8 cellular contexts compared by ENCODE assay signal in the genomic region with DNA sequence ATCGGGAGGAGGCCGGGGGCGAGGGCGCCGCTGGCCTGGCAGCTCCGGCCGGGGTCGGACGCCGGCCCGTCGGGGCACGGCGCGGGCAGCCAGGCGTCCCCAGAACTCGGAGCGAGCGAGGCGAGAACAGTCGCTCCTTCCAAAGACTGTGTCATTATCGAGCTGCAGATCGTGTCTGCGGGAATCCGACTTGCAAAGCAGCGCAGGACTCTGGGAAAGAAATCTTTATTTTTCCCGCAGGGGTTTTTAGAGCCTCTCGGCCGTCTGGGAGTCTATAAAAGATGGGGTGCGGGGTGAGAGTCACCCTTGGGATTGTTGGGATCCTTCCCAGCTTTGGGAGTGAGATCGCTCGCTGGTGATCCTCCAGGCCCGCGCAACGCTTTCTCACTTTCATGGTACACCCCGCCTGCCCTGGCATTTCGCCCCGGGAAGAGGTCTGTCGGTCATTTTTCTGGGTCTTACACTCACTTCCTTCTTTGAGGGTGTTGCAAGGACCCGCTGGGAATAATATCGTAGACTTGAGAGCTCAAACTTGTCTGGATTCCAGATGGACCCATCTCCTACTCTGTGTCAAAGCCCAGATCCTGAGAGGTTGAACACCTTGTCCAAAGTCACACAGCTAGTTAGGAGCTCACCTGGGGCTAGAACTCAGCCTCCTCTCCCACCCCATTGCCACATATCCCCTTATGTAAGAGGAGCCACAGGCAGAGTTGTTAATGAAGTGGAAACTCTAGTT. TPM values are rescaled to one million over a fixed set of nuclear protein-coding genes. Genes with fewer than 3 reads are reported as not detected.
DNase-seq lines count a peak whose midpoint lies in the region; TF ChIP-seq lines count a peak whose summit lies in the region.

No MANE protein-coding gene starts in this region.

- peak overlapping the region; percentile 50 for H3K4me3 ChIP-seq in endocrine pancreas (ENCODE audit: control insufficient read depth, insufficient read depth, low read length)
- H3K4me3 ChIP-seq in mesodermal cell (ENCODE audit: extremely low read depth, insufficient read depth, low read length, poor library complexity, severe bottlenecking), result peak overlapping the region; percentile 94
- peak overlapping the region; percentile 75 to 92 (median 79) for H3K4me3 ChIP-seq in transverse colon

- in situ Hi-C loops in transverse colon (cut with MboI; ENCODE audit: low pct_ligation_motif_present in 1 of 4, low pct_unique_long_range_greater_than_20kb in 1 of 4, low sequenced_read_pairs in 3 of 4), result no loop called here

- H3K4me1 ChIP-seq in endocrine pancreas (ENCODE audit: control insufficient read depth, insufficient read depth, low read length) (peaks cover 11% of the 10 kb centered on the region), mesodermal cell (ENCODE audit: control insufficient read depth, insufficient read depth, low read length, poor library complexity, severe bottlenecking) (peaks cover 19% of the 10 kb centered on the region), transverse colon (peaks cover 9 to 27% (median 18%) of the 10 kb centered on the region in 4 donors)

- no peak for TF ChIP-seq CTCF in RWPE1 (conservative IDR thresholded peaks at IDR 0.05; ENCODE audit: low read depth)
- TF ChIP-seq CTCF in transverse colon (IDR thresholded peaks at IDR 0.05), result no peak

- H3K27ac ChIP-seq in RWPE1 (peak overlapping the region; percentile 96), mesodermal cell (ENCODE audit: low read depth, low read length, severe bottlenecking) (no peak overlapping the region), transverse colon (peak overlapping the region; percentile 90 to 99 (median 94))

- H3K36me3 ChIP-seq in endocrine pancreas (ENCODE audit: control insufficient read depth, insufficient read depth, low read length) (no peaks in the 10 kb centered on the region), mesodermal cell (ENCODE audit: control insufficient read depth, insufficient read depth, low read length) (peaks cover 10% of the 10 kb centered on the region), transverse colon (no peaks in the 10 kb centered on the region)

- POLR2A ChIA-PET in RWPE1 (lab: Yijun Ruan, JAX; ENCODE audit: low non-redundant PET), result interaction anchor here (0.6 to 1.2 kb wide), 5 partner anchors 16 to 53 kb away, joined by 3 to 14 read pairs (median 4); no protein-coding TSS in a partner anchor

- DNase-seq in SIG-M5 treated with dmso at 0.1 percent for 504 hours (lab: John Stamatoyannopoulos, UW; ENCODE audit: unreplicated experiment), result peak; percentile 46
- DNase-seq in SIG-M5 (lab: John Stamatoyannopoulos, UW), result no peak
- peak; percentile 55 for DNase-seq in RWPE1 (ENCODE audit: low spot score)
- peak; percentile 53 for DNase-seq in transverse colon
- no peak for DNase-seq in DMS79 (lab: John Stamatoyannopoulos, UW)
- DNase-seq in amniotic stem cell (lab: John Stamatoyannopoulos, UW), result no peak

- CTCF ChIA-PET in RWPE1 (lab: Yijun Ruan, JAX), result interaction anchor here (0.5 to 1.4 kb wide), 8 partner anchors 27 to 113 kb away, joined by 3 to 9 read pairs (median 3); no protein-coding TSS in a partner anchor

- H3K9me3 ChIP-seq in endocrine pancreas (ENCODE audit: control insufficient read depth, low read length) (no peaks in the 10 kb centered on the region), mesodermal cell (ENCODE audit: control insufficient read depth, low read length) (no peaks in the 10 kb centered on the region), transverse colon (no peaks in the 10 kb centered on the region)

- peak overlapping the region; percentile 69 for H3K9ac ChIP-seq in endocrine pancreas (ENCODE audit: control insufficient read depth, insufficient read depth, low read length)

- WGBS in mesodermal cell (ENCODE audit: insufficient coverage in 2 of 2), 2 experiments, result 2% methylated on average over 39 to 40 of the region's 41 CpGs
- WGBS in transverse colon (ENCODE audit: low coverage in 1 of 2), 2 donors, result 3 to 4% methylated on average over 8 to 38 of the region's 41 CpGs

- no peaks in the 10 kb centered on the region for H3K27me3 ChIP-seq in endocrine pancreas (ENCODE audit: control insufficient read depth, insufficient read depth, low read length)
- peaks cover 17% of the 10 kb centered on the region for H3K27me3 ChIP-seq in transverse colon

- intact Hi-C loops in transverse colon (cut with DNase I; ENCODE audit: low total_unique reads), result no loop called here

- no peak for TF ChIP-seq POLR2A in transverse colon (IDR thresholded peaks at IDR 0.05)

- TF ChIP-seq EP300 in transverse colon (IDR thresholded peaks at IDR 0.05; ENCODE audit: low read depth), result no peak

RNA-seq across cellular contexts. Expression of a gene that starts 1.0 kb away (rescaled TPM):
- 36.3 TPM for polyA plus RNA-seq in mesodermal cell (2013, experiment 1 of 2)
- 27.4 TPM for polyA plus RNA-seq in mesodermal cell (2013, experiment 2 of 2)
- 1 to 10 TPM in 3 of 4 donors, under 1 TPM in 1; 0.40 to 4.1 (median 3.2) TPM for total RNA-seq in transverse colon

RNA-seq across cellular contexts. Expression of a gene that starts 1.5 kb away (rescaled TPM):
- 103 TPM for polyA plus RNA-seq in mesodermal cell (2013, experiment 1 of 2)
- 88.0 TPM for polyA plus RNA-seq in mesodermal cell (2013, experiment 2 of 2)
- 100 to 1,000 TPM in 3 of 4 donors, 10 to 100 TPM in 1; 62.8 to 116 (median 106) TPM for total RNA-seq in transverse colon

RNA-seq across cellular contexts. Expression of a gene that starts 53.8 kb away (rescaled TPM):
- 47.3 TPM for polyA plus RNA-seq in mesodermal cell (2013, experiment 1 of 2)
- 37.1 TPM for polyA plus RNA-seq in mesodermal cell (2013, experiment 2 of 2)
- 10 to 100 TPM; 10.8 to 36.2 (median 32.7) TPM for total RNA-seq in transverse colon

RNA-seq across cellular contexts. Expression of a gene that starts 53.9 kb away (rescaled TPM):
- polyA plus RNA-seq in mesodermal cell (2013, experiment 1 of 2), result 47.6 TPM
- polyA plus RNA-seq in mesodermal cell (2013, experiment 2 of 2), result 48.9 TPM
- 100 to 1,000 TPM in 1 of 4 donors, 10 to 100 TPM in 2, 1 to 10 TPM in 1; 2.6 to 315 (median 26.1) TPM for total RNA-seq in transverse colon

Comparison
In these comparisons a context has a peak if more than half of its experiments do, and no peak if none do; other contexts are left out.
1. DNase-seq: peak in SIG-M5 treated with dmso at 0.1 percent for 504 hours (single experiment), RWPE1 (single experiment) and transverse colon (single experiment); none in SIG-M5 (single experiment), DMS79 (single experiment) and amniotic stem cell (single experiment).
2. Peak in every context shown above with its lines, with median percentiles within 50 percentile points of each other: H3K4me3 ChIP-seq.